20 cellular contexts compared by ENCODE assay signal in genomic region chr6:82786251-82786650, GRCh38.
"Had no signal": no experiment of that assay in that cellular context is flagged by ENCODE, and none has a peak within 500 bp of the region (broad histone marks: within the 10 kb centered on the region; RNA-seq: fewer than 3 reads in every experiment).

No MANE protein-coding gene starts in this region.

- H3K9me3 Mint-ChIP-seq: endodermal cell; stimulated activated memory B cell treated with anti-CD40 and anti-IgM and Interleukin-4, amounts not matched to agents 10 μg/mL and 1 μg/mL and 100 μg/mL, for 72 hours had no signal

- DNase-seq: activated CD4-positive, alpha-beta memory T cell treated with anti-CD3 and anti-CD28 coated beads for 36 hours; activated CD4-positive, alpha-beta T cell treated with anti-CD3 and anti-CD28 coated beads for 1 hour; activated effector memory CD4-positive, alpha-beta T cell treated with anti-CD3 and anti-CD28 coated beads, Interleukin-2, amount 50 U/mL, for 16 hours; activated T-cell treated with anti-CD3 and anti-CD28 coated beads, Interleukin-2, amount 50 U/mL, for 4 hours; anterior cingulate cortex; dermis blood vessel endothelial cell; endodermal cell; erythroblast; hippocampal formation; immature natural killer cell; mammary epithelial cell; right lobe of liver; spleen; stimulated activated CD4-positive, alpha-beta T cell treated with anti-CD3 and anti-CD28 coated beads, Interleukin-1b, Interleukin-23, amount 100 ng/mL, for 48 hours; tibial artery had no signal

- H3K27ac Mint-ChIP-seq: activated CD4-positive, alpha-beta memory T cell treated with anti-CD3 and anti-CD28 coated beads for 36 hours; activated naive CD8-positive, alpha-beta T cell; endodermal cell; immature natural killer cell; natural killer cell treated with Interleukin-12 subunit alpha and Interleukin-12 subunit beta and Interleukin-15 and Interleukin-18, amount 100 ng/mL, for 72 hours; stimulated activated memory B cell treated with anti-CD40 and anti-IgM and Interleukin-4, amounts not matched to agents 10 μg/mL and 1 μg/mL and 100 μg/mL, for 72 hours had no signal

- H3K4me3 ChIP-seq: prostate gland, right lobe of liver, spleen, tibial artery, vagina had no signal

- ATAC-seq: activated T-cell treated with anti-CD3 and anti-CD28 coated beads, Interleukin-2, amount 50 U/mL, for 4 hours; natural killer cell treated with Interleukin-12 subunit alpha and Interleukin-12 subunit beta and Interleukin-15 and Interleukin-18, amount 100 ng/mL, for 72 hours; right lobe of liver; stimulated activated memory B cell treated with anti-CD40 and anti-IgM and Interleukin-4, amounts not matched to agents 10 μg/mL and 1 μg/mL and 100 μg/mL, for 72 hours had no signal

- H3K9me3 ChIP-seq: prostate gland, right lobe of liver, vagina had no signal

- H3K27me3 ChIP-seq: right lobe of liver, tibial artery, vagina had no signal

- H3K4me3 Mint-ChIP-seq: activated CD4-positive, alpha-beta memory T cell treated with anti-CD3 and anti-CD28 coated beads for 36 hours; activated naive CD8-positive, alpha-beta T cell; activated T-cell treated with anti-CD3 and anti-CD28 coated beads, Interleukin-2, amount 50 U/mL, for 4 hours; endodermal cell; immature natural killer cell; natural killer cell treated with Interleukin-12 subunit alpha and Interleukin-12 subunit beta and Interleukin-15 and Interleukin-18, amount 100 ng/mL, for 72 hours; stimulated activated memory B cell treated with anti-CD40 and anti-IgM and Interleukin-4, amounts not matched to agents 10 μg/mL and 1 μg/mL and 100 μg/mL, for 72 hours had no signal

- H3K27me3 Mint-ChIP-seq: natural killer cell treated with Interleukin-12 subunit alpha and Interleukin-12 subunit beta and Interleukin-15 and Interleukin-18, amount 100 ng/mL, for 72 hours; stimulated activated memory B cell treated with anti-CD40 and anti-IgM and Interleukin-4, amounts not matched to agents 10 μg/mL and 1 μg/mL and 100 μg/mL, for 72 hours had no signal

- H3K4me1 Mint-ChIP-seq: immature natural killer cell; stimulated activated memory B cell treated with anti-CD40 and anti-IgM and Interleukin-4, amounts not matched to agents 10 μg/mL and 1 μg/mL and 100 μg/mL, for 72 hours had no signal

- H3K36me3 Mint-ChIP-seq: activated CD4-positive, alpha-beta memory T cell treated with anti-CD3 and anti-CD28 coated beads for 36 hours; activated naive CD8-positive, alpha-beta T cell; immature natural killer cell; natural killer cell treated with Interleukin-12 subunit alpha and Interleukin-12 subunit beta and Interleukin-15 and Interleukin-18, amount 100 ng/mL, for 72 hours; stimulated activated memory B cell treated with anti-CD40 and anti-IgM and Interleukin-4, amounts not matched to agents 10 μg/mL and 1 μg/mL and 100 μg/mL, for 72 hours had no signal

- H3K4me1 ChIP-seq: prostate gland, right lobe of liver, spleen, tibial artery, vagina had no signal

- H3K27ac ChIP-seq: prostate gland, right lobe of liver, spleen, tibial artery, vagina had no signal

- H3K36me3 ChIP-seq: prostate gland, right lobe of liver, spleen, tibial artery, vagina had no signal
